8 cellular contexts compared by ENCODE assay signal in the genomic region with DNA sequence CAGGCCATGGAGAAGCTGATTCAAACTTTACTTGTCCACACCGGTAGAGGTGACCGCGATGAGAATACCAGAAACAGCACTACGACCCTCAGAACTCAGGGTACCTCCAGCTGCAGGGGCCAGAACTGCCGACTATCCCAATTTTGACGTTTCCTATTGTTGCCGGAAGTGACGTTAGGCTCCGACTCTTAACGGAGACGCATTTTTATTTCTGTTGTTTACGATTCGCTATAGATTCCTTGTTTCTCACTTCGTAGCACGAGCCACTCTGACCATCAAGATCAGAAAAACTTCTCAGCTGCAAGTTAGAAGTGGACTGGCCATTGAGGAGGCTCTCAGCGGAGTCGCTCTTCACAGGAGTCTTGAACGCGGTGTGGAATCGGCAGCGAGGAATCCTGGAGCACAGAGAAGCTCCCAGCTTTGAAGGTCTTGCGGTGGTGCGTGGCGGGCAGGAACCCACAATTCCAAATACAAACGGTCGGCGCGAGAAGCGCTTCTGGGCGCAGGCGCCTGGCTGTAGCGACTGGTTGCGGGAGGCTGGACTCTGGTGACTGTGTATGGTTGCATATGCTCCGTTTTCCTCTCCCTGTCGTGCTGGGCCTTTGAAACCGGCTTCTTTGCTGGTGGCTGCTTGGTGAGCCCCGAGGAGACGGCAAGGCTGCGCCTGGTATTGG. TPM values are rescaled to one million over a fixed set of nuclear protein-coding genes. Genes with fewer than 3 reads are reported as not detected.
DNase-seq lines count a peak whose midpoint lies in the region; ATAC-seq and TF ChIP-seq lines count a peak whose summit lies in the region.

A gene with protein sequence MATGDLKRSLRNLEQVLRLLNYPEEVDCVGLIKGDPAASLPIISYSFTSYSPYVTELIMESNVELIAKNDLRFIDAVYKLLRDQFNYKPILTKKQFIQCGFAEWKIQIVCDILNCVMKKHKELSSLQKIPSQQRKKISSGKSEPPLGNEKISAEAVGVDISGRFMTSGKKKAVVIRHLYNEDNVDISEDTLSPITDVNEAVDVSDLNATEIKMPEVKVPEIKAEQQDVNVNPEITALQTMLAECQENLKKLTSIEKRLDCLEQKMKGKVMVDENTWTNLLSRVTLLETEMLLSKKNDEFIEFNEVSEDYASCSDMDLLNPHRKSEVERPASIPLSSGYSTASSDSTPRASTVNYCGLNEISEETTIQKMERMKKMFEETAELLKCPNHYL (plus strand): TSS at position 405 of the 674 bp plus-strand sequence. CDS start 15,211 bp downstream, outside the sequence.
TSS of gene FBXO8 (minus strand) at position 161 of the 674 bp plus-strand sequence. CDS start 20,575 bp downstream, outside the sequence.

- peak within 1 kb of the TSS; percentile 97 for H3K27ac ChIP-seq in rectal smooth muscle tissue (ENCODE audit: low read depth, low read length)
- H3K27ac ChIP-seq in vagina: peak within 1 kb of the TSS; percentile 98

- TF ChIP-seq CTCF in GM13976 (IDR thresholded peaks at IDR 0.05; ENCODE audit: borderline replicate concordance, control extremely low read depth, extremely low read depth, insufficient read depth, missing control alignments): no peak
- TF ChIP-seq CTCF in vagina (IDR thresholded peaks at IDR 0.05): no peak

- DNase-seq in GM13976 (ENCODE audit: low spot score) (peak; percentile 63), NCI-H1417 treated with DMSO at 0.1 percent for 48 hours (lab: John Stamatoyannopoulos, UW) (peak; percentile 56), anterior cingulate cortex (lab: John Stamatoyannopoulos, UW) (peak in 57 of 58 donors; percentile 32 to 92 (median 76)), hepatic stellate cell (ENCODE audit: low spot score) (peak; percentile 53), vagina (ENCODE audit: extremely low spot score in 2 of 2) (peak in 1 of 2 donors; percentile 89)

- intact Hi-C loops in T-helper 2 cell treated with Interferon-gamma antibody and Interleukin-4, amounts not matched to agents 100 ng/mL and 5 ng/mL, for 36 hours (cut with micrococcal nuclease): loop anchor here (1.0 to 10.0 kb wide), 6 partner anchors 75 to 1914 kb away; partner anchors contain the start of genes HMGB2, HPGD, SAP30 and SPATA4
- intact Hi-C loops in vagina (cut with DNase I): no loop called here

- no peaks in the 10 kb centered on the region for H3K27me3 ChIP-seq in rectal smooth muscle tissue (ENCODE audit: control insufficient read depth, insufficient read depth, low read length)
- no peaks in the 10 kb centered on the region for H3K27me3 ChIP-seq in vagina

- H3K9ac ChIP-seq in rectal smooth muscle tissue (ENCODE audit: low read length): peak within 1 kb of the TSS; percentile 77

- peaks cover 10% of the 10 kb centered on the region for H3K4me1 ChIP-seq in rectal smooth muscle tissue (ENCODE audit: control insufficient read depth, insufficient read depth, low read length)
- H3K4me1 ChIP-seq in vagina: peaks cover 44% of the 10 kb centered on the region

- H3K4me3 ChIP-seq in rectal smooth muscle tissue (ENCODE audit: low read length): peak within 1 kb of the TSS; percentile 76
- H3K4me3 ChIP-seq in vagina: peak within 1 kb of the TSS; percentile 78 to 82

- H3K36me3 ChIP-seq in rectal smooth muscle tissue (ENCODE audit: control insufficient read depth, insufficient read depth, low read length): no peaks in the 10 kb centered on the region
- H3K36me3 ChIP-seq in vagina: no peaks in the 10 kb centered on the region

- in situ Hi-C loops in GM13976 (cut with MboI; ENCODE audit: low sequenced_read_pairs, unreplicated experiment): no loop called here

- H3K9me3 ChIP-seq in vagina: no peaks in the 10 kb centered on the region

- peak; percentile 66 for ATAC-seq in HG02798 (IDR thresholded peaks at IDR 0.05; ENCODE audit: poor library complexity, unreplicated experiment)

- no peak for TF ChIP-seq POLR2A in vagina (IDR thresholded peaks at IDR 0.05)

RNA-seq across cellular contexts. Expression of the first gene that starts in this region (rescaled TPM):
- 17.0 and 18.3 TPM in 2 replicates for total RNA-seq in T-helper 2 cell treated with Interferon-gamma antibody and Interleukin-4, amounts not matched to agents 100 ng/mL and 5 ng/mL, for 36 hours
- 17.4 TPM for total RNA-seq in vagina

RNA-seq across cellular contexts. Expression of gene FBXO8, which starts in this region (rescaled TPM):
- total RNA-seq in T-helper 2 cell treated with Interferon-gamma antibody and Interleukin-4, amounts not matched to agents 100 ng/mL and 5 ng/mL, for 36 hours: 16.6 and 17.3 TPM in 2 replicates
- total RNA-seq in vagina: 24.3 TPM
